8 cellular contexts compared by ENCODE assay signal in the genomic region with DNA sequence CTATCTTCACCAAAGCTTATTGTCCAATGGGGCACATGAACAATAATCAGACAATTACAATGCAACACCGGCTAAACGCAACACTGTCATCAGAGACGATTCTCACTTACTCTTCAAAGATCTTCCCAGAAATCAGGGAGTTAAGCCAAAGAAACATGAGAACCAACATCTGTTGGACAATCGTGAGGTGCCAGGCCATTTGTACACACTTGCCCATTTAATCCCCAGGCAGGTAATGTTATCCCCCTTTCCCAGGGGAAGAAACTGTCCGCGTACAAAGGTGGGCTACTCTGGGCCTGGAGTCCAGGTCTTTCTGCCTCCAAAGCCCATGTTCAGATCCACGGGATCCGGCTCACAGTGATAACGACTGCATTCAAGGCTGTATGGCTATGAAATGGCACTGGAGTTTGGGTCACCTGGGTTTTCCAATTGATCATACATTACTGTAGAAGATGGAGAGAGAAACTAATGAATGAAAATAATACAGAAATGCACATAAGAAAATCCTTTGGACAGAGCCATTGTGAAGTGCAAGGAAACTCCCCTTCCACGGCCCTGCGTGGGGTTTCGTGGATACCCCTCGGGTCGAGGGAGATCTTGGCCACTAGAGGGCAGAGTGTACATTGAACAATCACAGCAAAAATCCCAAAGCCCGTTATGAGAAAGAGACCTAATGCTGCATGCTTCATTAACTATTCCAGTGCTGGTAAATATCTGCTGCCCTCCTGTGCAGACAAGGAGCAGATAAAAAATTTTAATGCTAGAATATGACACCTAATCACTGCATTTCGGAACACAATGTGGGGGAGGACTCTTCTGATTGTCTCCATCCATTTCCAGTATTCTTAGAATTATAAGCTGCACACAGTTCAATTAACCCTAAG.
DNase-seq lines count a peak whose midpoint lies in the region; ATAC-seq and TF ChIP-seq lines count a peak whose summit lies in the region.

No MANE protein-coding gene starts in this region.

- DNase-seq in AG08396 (ENCODE audit: low spot score) (peak; percentile 58), NCI-H1092 treated with DMSO at 0.1 percent for 48 hours (lab: John Stamatoyannopoulos, UW) (peak; percentile 73), T-helper 17 cell (peak in 2 of 3 donors; percentile 18 to 48), iris pigment epithelial cell (ENCODE audit: low read depth) (peak; percentile 48)
- peak; percentile 41 to 49 for DNase-seq in stimulated activated CD4-positive, alpha-beta T cell treated with anti-CD3 and anti-CD28 coated beads, Interleukin-2, amount 100 ng/mL, for 48 hours

- H3K27me3 Mint-ChIP-seq in T-helper 17 cell (no peaks in the 10 kb centered on the region), brain (no peaks in the 10 kb centered on the region)

- no peak for TF ChIP-seq POLR2A in GM18505 (IDR thresholded peaks at IDR 0.05; ENCODE audit: borderline replicate concordance, extremely low read depth, insufficient read depth, insufficient read length)

- H3K36me3 Mint-ChIP-seq in T-helper 17 cell (ENCODE audit: low read depth) (no peaks in the 10 kb centered on the region), brain (no peaks in the 10 kb centered on the region)

- no peaks in the 10 kb centered on the region for H3K9me3 ChIP-seq in T-helper 17 cell (ENCODE audit: control insufficient read depth, low read length, poor library complexity, severe bottlenecking)

- H3K4me3 Mint-ChIP-seq in T-helper 17 cell = no peak overlapping the region
- H3K4me3 Mint-ChIP-seq in brain = no peak overlapping the region

- H3K27ac Mint-ChIP-seq in T-helper 17 cell = peak overlapping the region; percentile 34
- peak overlapping the region in 1 of 5 experiments; percentile 47 for H3K27ac Mint-ChIP-seq in brain

- H3K9me3 Mint-ChIP-seq in brain = no peaks in the 10 kb centered on the region

- ATAC-seq in GM18505 (IDR thresholded peaks at IDR 0.05; ENCODE audit: unreplicated experiment) (peak; percentile 52), T-helper 17 cell (peak; percentile 79), HG03139 (IDR thresholded peaks at IDR 0.05; ENCODE audit: unreplicated experiment) (no peak)

- peak; percentile 87 to 88 for TF ChIP-seq CTCF in brain (conservative IDR thresholded peaks at IDR 0.05)

- H3K4me1 Mint-ChIP-seq in T-helper 17 cell (peaks cover 10% of the 10 kb centered on the region), brain (peaks cover 38% of the 10 kb centered on the region)
